Comparison of ENCODE assay signal across 1 cellular context in genomic region chr14:31025335-31026075, GRCh38.
TF ChIP-seq lines count a peak whose summit lies in the region.

TSS of gene AP4S1 (plus strand) at chr14:31025649. CDS start at chr14:31066197, 40,548 bp downstream.

TF ChIP-seq in HepG2, 621 proteins besides CTCF, POLR2A, EP300 and RAD21 (continued from another document and continues in another):
- TF ChIP-seq, protein P1, sequence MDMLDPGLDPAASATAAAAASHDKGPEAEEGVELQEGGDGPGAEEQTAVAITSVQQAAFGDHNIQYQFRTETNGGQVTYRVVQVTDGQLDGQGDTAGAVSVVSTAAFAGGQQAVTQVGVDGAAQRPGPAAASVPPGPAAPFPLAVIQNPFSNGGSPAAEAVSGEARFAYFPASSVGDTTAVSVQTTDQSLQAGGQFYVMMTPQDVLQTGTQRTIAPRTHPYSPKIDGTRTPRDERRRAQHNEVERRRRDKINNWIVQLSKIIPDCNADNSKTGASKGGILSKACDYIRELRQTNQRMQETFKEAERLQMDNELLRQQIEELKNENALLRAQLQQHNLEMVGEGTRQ (IDR thresholded peaks at IDR 0.05; ENCODE audit: low read depth, low read length): no peak
- TF ChIP-seq, protein P1 (CRISPR knock-in tag; IDR thresholded peaks at IDR 0.05; ENCODE audit: borderline replicate concordance): no peak
- TF ChIP-seq ZNF468 (CRISPR knock-in tag; IDR thresholded peaks at IDR 0.05) (no peak), EEA1 (CRISPR knock-in tag; IDR thresholded peaks at IDR 0.05; ENCODE audit: borderline replicate concordance) (peak; percentile 97; the same call in 1 of the 2 replicates), ATF1 (CRISPR knock-in tag; IDR thresholded peaks at IDR 0.05) (no peak), ZNF546 (CRISPR knock-in tag; conservative IDR thresholded peaks at IDR 0.05) (peak; percentile 75; the same call in 1 of the 2 replicates), KDM1A (CRISPR knock-in tag; IDR thresholded peaks at IDR 0.05) (no peak), CBX1 (IDR thresholded peaks at IDR 0.05; ENCODE audit: low read depth) (peak; percentile 59), NFIC (IDR thresholded peaks at IDR 0.05; ENCODE audit: low read length) (no peak), CBX2 (IDR thresholded peaks at IDR 0.05; ENCODE audit: low read depth, low read length) (no peak), CBX2 (CRISPR knock-in tag; IDR thresholded peaks at IDR 0.05; ENCODE audit: low read depth) (no peak), MIXL1 (CRISPR knock-in tag; IDR thresholded peaks at IDR 0.05) (peak; percentile 6; the same call in 1 of the 2 replicates), KDM4B (CRISPR knock-in tag; IDR thresholded peaks at IDR 0.05) (peak; percentile 94), HIVEP1 (CRISPR knock-in tag; IDR thresholded peaks at IDR 0.05) (peak; percentile 89), SIX1 (CRISPR knock-in tag; IDR thresholded peaks at IDR 0.05; ENCODE audit: borderline replicate concordance) (no peak), SRF (IDR thresholded peaks at IDR 0.05; ENCODE audit: low read depth, low read length) (0 out of 2 replicates have a peak, but pooled peaks have one; percentile 8), ZNF562 (CRISPR knock-in tag; IDR thresholded peaks at IDR 0.05; ENCODE audit: borderline replicate concordance) (no peak), ZNF691 (CRISPR knock-in tag; IDR thresholded peaks at IDR 0.05; ENCODE audit: borderline replicate concordance, low read depth) (peak; percentile 54; the same call in 1 of the 2 replicates), FOXC1 (CRISPR knock-in tag; IDR thresholded peaks at IDR 0.05; ENCODE audit: borderline replicate concordance) (peak; percentile 51; the same call in 1 of the 2 replicates), ZHX1 (CRISPR knock-in tag; IDR thresholded peaks at IDR 0.05; ENCODE audit: low read depth) (no peak), ZNF496 (CRISPR knock-in tag; IDR thresholded peaks at IDR 0.05; ENCODE audit: insufficient replicate concordance) (no peak), NCOA1 (CRISPR knock-in tag; IDR thresholded peaks at IDR 0.05) (no peak; the same call in 1 of the 2 replicates), MYNN (CRISPR knock-in tag; IDR thresholded peaks at IDR 0.05; ENCODE audit: low read depth) (peak; percentile 85; the same call in 1 of the 2 replicates), DMTF1 (CRISPR knock-in tag; IDR thresholded peaks at IDR 0.05) (no peak), SOX6 (IDR thresholded peaks at IDR 0.05) (no peak), SOX6 (CRISPR knock-in tag; IDR thresholded peaks at IDR 0.05) (peak; percentile 63), ARID4A (CRISPR knock-in tag; IDR thresholded peaks at IDR 0.05; ENCODE audit: borderline replicate concordance) (peak; percentile 90), ZNF761 (CRISPR knock-in tag; conservative IDR thresholded peaks at IDR 0.05) (no peak; the same call in 1 of the 2 replicates), ZNF292 (CRISPR knock-in tag; IDR thresholded peaks at IDR 0.05; ENCODE audit: borderline replicate concordance, low read depth) (peak; percentile 58; the same call in 1 of the 2 replicates), ZNF282 (IDR thresholded peaks at IDR 0.05; ENCODE audit: partially characterized antibody) (no peak), HOXD1 (CRISPR knock-in tag; IDR thresholded peaks at IDR 0.05) (no peak; the same call in 1 of the 2 replicates), ZNF556 (CRISPR knock-in tag; IDR thresholded peaks at IDR 0.05; ENCODE audit: borderline replicate concordance) (peak; percentile 29), GZF1 (CRISPR knock-in tag; IDR thresholded peaks at IDR 0.05) (no peak)
- TF ChIP-seq, protein P2, sequence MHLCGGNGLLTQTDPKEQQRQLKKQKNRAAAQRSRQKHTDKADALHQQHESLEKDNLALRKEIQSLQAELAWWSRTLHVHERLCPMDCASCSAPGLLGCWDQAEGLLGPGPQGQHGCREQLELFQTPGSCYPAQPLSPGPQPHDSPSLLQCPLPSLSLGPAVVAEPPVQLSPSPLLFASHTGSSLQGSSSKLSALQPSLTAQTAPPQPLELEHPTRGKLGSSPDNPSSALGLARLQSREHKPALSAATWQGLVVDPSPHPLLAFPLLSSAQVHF (CRISPR knock-in tag; IDR thresholded peaks at IDR 0.05): no peak
- TF ChIP-seq, protein P3, sequence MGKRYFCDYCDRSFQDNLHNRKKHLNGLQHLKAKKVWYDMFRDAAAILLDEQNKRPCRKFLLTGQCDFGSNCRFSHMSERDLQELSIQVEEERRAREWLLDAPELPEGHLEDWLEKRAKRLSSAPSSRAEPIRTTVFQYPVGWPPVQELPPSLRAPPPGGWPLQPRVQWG (CRISPR knock-in tag; IDR thresholded peaks at IDR 0.05; ENCODE audit: borderline replicate concordance, low read depth): no peak
- TF ChIP-seq, protein P4, sequence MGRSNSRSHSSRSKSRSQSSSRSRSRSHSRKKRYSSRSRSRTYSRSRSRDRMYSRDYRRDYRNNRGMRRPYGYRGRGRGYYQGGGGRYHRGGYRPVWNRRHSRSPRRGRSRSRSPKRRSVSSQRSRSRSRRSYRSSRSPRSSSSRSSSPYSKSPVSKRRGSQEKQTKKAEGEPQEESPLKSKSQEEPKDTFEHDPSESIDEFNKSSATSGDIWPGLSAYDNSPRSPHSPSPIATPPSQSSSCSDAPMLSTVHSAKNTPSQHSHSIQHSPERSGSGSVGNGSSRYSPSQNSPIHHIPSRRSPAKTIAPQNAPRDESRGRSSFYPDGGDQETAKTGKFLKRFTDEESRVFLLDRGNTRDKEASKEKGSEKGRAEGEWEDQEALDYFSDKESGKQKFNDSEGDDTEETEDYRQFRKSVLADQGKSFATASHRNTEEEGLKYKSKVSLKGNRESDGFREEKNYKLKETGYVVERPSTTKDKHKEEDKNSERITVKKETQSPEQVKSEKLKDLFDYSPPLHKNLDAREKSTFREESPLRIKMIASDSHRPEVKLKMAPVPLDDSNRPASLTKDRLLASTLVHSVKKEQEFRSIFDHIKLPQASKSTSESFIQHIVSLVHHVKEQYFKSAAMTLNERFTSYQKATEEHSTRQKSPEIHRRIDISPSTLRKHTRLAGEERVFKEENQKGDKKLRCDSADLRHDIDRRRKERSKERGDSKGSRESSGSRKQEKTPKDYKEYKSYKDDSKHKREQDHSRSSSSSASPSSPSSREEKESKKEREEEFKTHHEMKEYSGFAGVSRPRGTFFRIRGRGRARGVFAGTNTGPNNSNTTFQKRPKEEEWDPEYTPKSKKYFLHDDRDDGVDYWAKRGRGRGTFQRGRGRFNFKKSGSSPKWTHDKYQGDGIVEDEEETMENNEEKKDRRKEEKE (IDR thresholded peaks at IDR 0.05): no peak
- TF ChIP-seq, protein P5, sequence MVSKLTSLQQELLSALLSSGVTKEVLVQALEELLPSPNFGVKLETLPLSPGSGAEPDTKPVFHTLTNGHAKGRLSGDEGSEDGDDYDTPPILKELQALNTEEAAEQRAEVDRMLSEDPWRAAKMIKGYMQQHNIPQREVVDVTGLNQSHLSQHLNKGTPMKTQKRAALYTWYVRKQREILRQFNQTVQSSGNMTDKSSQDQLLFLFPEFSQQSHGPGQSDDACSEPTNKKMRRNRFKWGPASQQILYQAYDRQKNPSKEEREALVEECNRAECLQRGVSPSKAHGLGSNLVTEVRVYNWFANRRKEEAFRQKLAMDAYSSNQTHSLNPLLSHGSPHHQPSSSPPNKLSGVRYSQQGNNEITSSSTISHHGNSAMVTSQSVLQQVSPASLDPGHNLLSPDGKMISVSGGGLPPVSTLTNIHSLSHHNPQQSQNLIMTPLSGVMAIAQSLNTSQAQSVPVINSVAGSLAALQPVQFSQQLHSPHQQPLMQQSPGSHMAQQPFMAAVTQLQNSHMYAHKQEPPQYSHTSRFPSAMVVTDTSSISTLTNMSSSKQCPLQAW (CRISPR knock-in tag; IDR thresholded peaks at IDR 0.05): peak; percentile 59
- TF ChIP-seq, protein P6, sequence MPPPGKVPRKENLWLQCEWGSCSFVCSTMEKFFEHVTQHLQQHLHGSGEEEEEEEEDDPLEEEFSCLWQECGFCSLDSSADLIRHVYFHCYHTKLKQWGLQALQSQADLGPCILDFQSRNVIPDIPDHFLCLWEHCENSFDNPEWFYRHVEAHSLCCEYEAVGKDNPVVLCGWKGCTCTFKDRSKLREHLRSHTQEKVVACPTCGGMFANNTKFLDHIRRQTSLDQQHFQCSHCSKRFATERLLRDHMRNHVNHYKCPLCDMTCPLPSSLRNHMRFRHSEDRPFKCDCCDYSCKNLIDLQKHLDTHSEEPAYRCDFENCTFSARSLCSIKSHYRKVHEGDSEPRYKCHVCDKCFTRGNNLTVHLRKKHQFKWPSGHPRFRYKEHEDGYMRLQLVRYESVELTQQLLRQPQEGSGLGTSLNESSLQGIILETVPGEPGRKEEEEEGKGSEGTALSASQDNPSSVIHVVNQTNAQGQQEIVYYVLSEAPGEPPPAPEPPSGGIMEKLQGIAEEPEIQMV (CRISPR knock-in tag; IDR thresholded peaks at IDR 0.05; ENCODE audit: low read depth): peak; percentile 86; the same call in 1 of the 2 replicates
- TF ChIP-seq, protein P7, sequence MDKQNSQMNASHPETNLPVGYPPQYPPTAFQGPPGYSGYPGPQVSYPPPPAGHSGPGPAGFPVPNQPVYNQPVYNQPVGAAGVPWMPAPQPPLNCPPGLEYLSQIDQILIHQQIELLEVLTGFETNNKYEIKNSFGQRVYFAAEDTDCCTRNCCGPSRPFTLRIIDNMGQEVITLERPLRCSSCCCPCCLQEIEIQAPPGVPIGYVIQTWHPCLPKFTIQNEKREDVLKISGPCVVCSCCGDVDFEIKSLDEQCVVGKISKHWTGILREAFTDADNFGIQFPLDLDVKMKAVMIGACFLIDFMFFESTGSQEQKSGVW (CRISPR knock-in tag; IDR thresholded peaks at IDR 0.05; ENCODE audit: borderline replicate concordance): no peak
